Comparison of ENCODE assay signal across 3 cellular contexts in genomic region chr3:47092090-47092489, GRCh38.
TF ChIP-seq lines count a peak whose summit lies in the region.

No MANE protein-coding gene starts in this region.

TF ChIP-seq in HepG2, 621 proteins besides CTCF, POLR2A, EP300 and RAD21:
- peak; percentile 24; the same call in 1 of the 2 replicates for TF ChIP-seq CEBPB (IDR thresholded peaks at IDR 0.05; ENCODE audit: borderline replicate concordance, low read depth, low read length)
- TF ChIP-seq YEATS4 (CRISPR knock-in tag; IDR thresholded peaks at IDR 0.05; ENCODE audit: borderline replicate concordance) = no peak
- no peak for TF ChIP-seq RARA (CRISPR knock-in tag; IDR thresholded peaks at IDR 0.05)
- no peak for TF ChIP-seq ZNF646 (CRISPR knock-in tag; IDR thresholded peaks at IDR 0.05)

TF ChIP-seq in IMR-90, 13 proteins besides CTCF, POLR2A, EP300 and RAD21:
- no peak for TF ChIP-seq SMC3 (IDR thresholded peaks at IDR 0.05; ENCODE audit: low read depth, low read length)
- TF ChIP-seq CEBPB (IDR thresholded peaks at IDR 0.05; ENCODE audit: low read depth, low read length) = peak; percentile 69

TF ChIP-seq in K562, 482 proteins besides CTCF, POLR2A, EP300 and RAD21:
- no peak for TF ChIP-seq CEBPG (CRISPR knock-in tag; IDR thresholded peaks at IDR 0.05)
- peak; percentile 51 to 63 for TF ChIP-seq CEBPG (tag; conservative IDR thresholded peaks at IDR 0.05 in 1 of 2, IDR thresholded peaks at IDR 0.05 in 1 of 2)
- peak; percentile 66 for TF ChIP-seq CEBPB (tag; IDR thresholded peaks at IDR 0.05)
- TF ChIP-seq LARP7 (IDR thresholded peaks at IDR 0.05) = no peak
